ENCODE assay signal across 19 cellular contexts in the genomic region with DNA sequence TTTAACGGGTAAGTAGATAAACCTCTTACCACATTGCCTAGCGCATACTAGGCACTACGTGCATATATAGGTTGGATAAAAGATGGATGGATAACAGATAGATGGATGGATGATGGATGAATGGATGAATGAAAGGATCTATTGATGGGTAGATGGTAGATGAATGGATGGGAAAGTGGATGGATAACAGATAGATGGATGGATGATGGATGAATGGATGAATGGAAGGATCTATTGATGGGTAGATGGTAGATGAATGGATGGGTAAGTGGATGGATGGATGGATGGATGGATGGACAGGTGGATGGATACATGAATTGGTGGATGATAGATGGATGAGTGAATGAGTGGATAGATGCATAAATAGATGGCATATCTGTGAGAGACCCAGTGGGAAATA.
DNase-seq lines count a peak whose midpoint lies in the region; ATAC-seq, FAIRE-seq and TF ChIP-seq lines count a peak whose summit lies in the region.
"Had no signal": no experiment of that assay in that cellular context is flagged by ENCODE, and none has a peak within 500 bp of the region (broad histone marks: within the 10 kb centered on the region; RNA-seq: fewer than 3 reads in every experiment).

No MANE protein-coding gene starts in this region.

- peak overlapping the region; percentile 81 for H3K27ac ChIP-seq in left ventricle myocardium inferior (replicated peaks)
- H3K27ac ChIP-seq: C4-2B had no signal

- no peaks in the 10 kb centered on the region for H3K36me3 ChIP-seq in left ventricle myocardium inferior

- TF ChIP-seq CTCF in left ventricle myocardium inferior (IDR thresholded peaks at IDR 0.05; ENCODE audit: borderline replicate concordance) (no peak), brain (conservative IDR thresholded peaks at IDR 0.05) (no peak)

- peaks cover 0 to 11% (median 2%) of the 10 kb centered on the region in 5 experiments for H3K9me3 Mint-ChIP-seq in brain

- H3K36me3 Mint-ChIP-seq in brain: no peaks in the 10 kb centered on the region

- peak; percentile 99 for FAIRE-seq in urothelium cell line (lab: Jason Lieb, UNC)
- FAIRE-seq: A204.1, D721Med, G401.6, GM12891 had no signal

- peaks cover 7% of the 10 kb centered on the region for H3K27me3 Mint-ChIP-seq in brain

- H3K27ac Mint-ChIP-seq in brain: peak overlapping the region in 3 of 5 experiments; percentile 1 to 38 (median 10)
- H3K27ac Mint-ChIP-seq: CD4-positive, alpha-beta T cell had no signal

- H3K4me3 ChIP-seq in left ventricle myocardium inferior: no peak overlapping the region

- no peak for DNase-seq in left ventricle myocardium inferior
- DNase-seq in left ventricle myocardium superior: no peak
- DNase-seq in islet precursor cell: peak; percentile 8
- no peak for DNase-seq in urothelium cell line (ENCODE audit: low spot score)
- DNase-seq in SKM-1 treated with dmso at 0.1 percent for 144 hours (lab: John Stamatoyannopoulos, UW; ENCODE audit: unreplicated experiment): no peak
- no peak for DNase-seq in posterior vena cava (ENCODE audit: low spot score)
- DNase-seq: AML-193; Caco-2; CD4-positive, alpha-beta T cell; GOT3; H7 had no signal

- H3K27me3 ChIP-seq in left ventricle myocardium inferior (ENCODE audit: low read depth): peaks cover 48% of the 10 kb centered on the region

- peak overlapping the region in 1 of 5 experiments; percentile 1 for H3K4me3 Mint-ChIP-seq in brain
- H3K4me3 Mint-ChIP-seq: CD4-positive, alpha-beta T cell had no signal

- H3K9me3 ChIP-seq in left ventricle myocardium inferior (replicated peaks): no peaks in the 10 kb centered on the region
- H3K9me3 ChIP-seq: Caco-2 had no signal

- intact Hi-C loops in left ventricle myocardium inferior (cut with micrococcal nuclease) (no loop called here), left ventricle myocardium superior (cut with micrococcal nuclease) (loop anchor here (10.0 kb wide), 1 partner anchor 1898 kb away; no protein-coding TSS in a partner anchor), posterior vena cava (cut with DNase I) (no loop called here)

- H3K4me1 ChIP-seq in left ventricle myocardium inferior: peaks cover 16% of the 10 kb centered on the region

- H3K4me1 Mint-ChIP-seq in brain: peaks cover 53% of the 10 kb centered on the region

- ATAC-seq in left ventricle myocardium superior (no peak), GM18520 (IDR thresholded peaks at IDR 0.05; ENCODE audit: unreplicated experiment) (no peak)
- ATAC-seq: HCT116 had no signal
